8 cellular contexts compared by ENCODE assay signal in genomic region chr2:214808961-214809750, GRCh38. TPM values are rescaled to one million over a fixed set of nuclear protein-coding genes. Genes with fewer than 3 reads are reported as not detected.
A peak's percentile ranks its signal among the peaks of the same experiment; 100 is the strongest.
DNase-seq lines count a peak whose midpoint lies in the region; ATAC-seq and TF ChIP-seq lines count a peak whose summit lies in the region.

Gene BARD1 (minus strand): TSS chr2:214809683. CDS start chr2:214809569, 114 bp downstream.

- H3K4me3 ChIP-seq in AG04449 (ENCODE audit: low read depth, low read length): peak within 1 kb of the TSS; percentile 87
- H3K4me3 ChIP-seq in endodermal cell (ENCODE audit: low read length): peak within 1 kb of the TSS; percentile 100
- H3K4me3 ChIP-seq in mononuclear cell (ENCODE audit: low read length): peak within 1 kb of the TSS; percentile 95

- DNase-seq in AG04449 (ENCODE audit: low read depth, low spot score) (no peak), NCI-H446 (lab: John Stamatoyannopoulos, UW) (peak; percentile 22 to 60), endodermal cell (peak; percentile 76)
- DNase-seq in activated CD4-positive, alpha-beta memory T cell treated with anti-CD3 and anti-CD28 coated beads for 36 hours: peak; percentile 67
- peak; percentile 68 for DNase-seq in stimulated activated CD8-positive, alpha-beta memory T cell treated with anti-CD3 and anti-CD28 coated beads, Interleukin-4, amount 100 ng/mL, for 48 hours

- intact Hi-C loops in activated CD4-positive, alpha-beta memory T cell treated with anti-CD3 and anti-CD28 coated beads for 36 hours (cut with micrococcal nuclease): loop anchor here (1.0 to 10.0 kb wide), 4 partner anchors 72 to 1525 kb away; partner anchors contain the start of genes ATIC, MREG and SPAG16

- ATAC-seq in HG03060 (IDR thresholded peaks at IDR 0.05; ENCODE audit: low read depth, unreplicated experiment): peak; percentile 14

- H3K9me3 ChIP-seq in endodermal cell (ENCODE audit: control insufficient read depth, low read length) (no peaks in the 10 kb centered on the region), mononuclear cell (ENCODE audit: low read depth, low read length) (no peaks in the 10 kb centered on the region)

- no peak for TF ChIP-seq CTCF in AG04449 (IDR thresholded peaks at IDR 0.05; ENCODE audit: insufficient read depth, low read length, missing control alignments)
- TF ChIP-seq CTCF in endodermal cell (conservative IDR thresholded peaks at IDR 0.05): peak; percentile 26

- POLR2A ChIA-PET in AG04449 (lab: Yijun Ruan, JAX): no interaction called here
- POLR2A ChIA-PET in activated CD4-positive, alpha-beta memory T cell treated with anti-CD3 and anti-CD28 coated beads for 36 hours (lab: Charles Lee): interaction anchor here (0.6 to 0.9 kb wide), 2 partner anchors 75 to 502 kb away, joined by 3 to 4 read pairs; no protein-coding TSS in a partner anchor

- peaks cover 32% of the 10 kb centered on the region for H3K4me1 Mint-ChIP-seq in activated CD4-positive, alpha-beta memory T cell treated with anti-CD3 and anti-CD28 coated beads for 36 hours (ENCODE audit: low read depth)
- H3K4me1 Mint-ChIP-seq in endodermal cell: peaks cover 37% of the 10 kb centered on the region

- peak within 1 kb of the TSS; percentile 99 for H3K27ac Mint-ChIP-seq in activated CD4-positive, alpha-beta memory T cell treated with anti-CD3 and anti-CD28 coated beads for 36 hours
- H3K27ac Mint-ChIP-seq in endodermal cell: peak within 1 kb of the TSS; percentile 97

- H3K27me3 Mint-ChIP-seq in activated CD4-positive, alpha-beta memory T cell treated with anti-CD3 and anti-CD28 coated beads for 36 hours: peaks cover 2% of the 10 kb centered on the region
- H3K27me3 Mint-ChIP-seq in endodermal cell (ENCODE audit: insufficient read depth): peaks cover 15% of the 10 kb centered on the region

- H3K4me1 ChIP-seq in endodermal cell (ENCODE audit: control insufficient read depth, insufficient read depth, low read length): peaks cover 6% of the 10 kb centered on the region
- peaks cover 32% of the 10 kb centered on the region for H3K4me1 ChIP-seq in mononuclear cell (ENCODE audit: insufficient read depth, low read length)

- CTCF ChIA-PET in AG04449 (lab: Yijun Ruan, JAX): interaction anchor here (1.0 to 1.2 kb wide), 2 partner anchors 21 to 1122 kb away, joined by 3 to 5 read pairs; no protein-coding TSS in a partner anchor
- CTCF ChIA-PET in activated CD4-positive, alpha-beta memory T cell treated with anti-CD3 and anti-CD28 coated beads for 36 hours (lab: Charles Lee): interaction anchor here (1.2 kb wide), 1 partner anchor 11 kb away, joined by 3 read pairs; no protein-coding TSS in a partner anchor

- H3K9me3 Mint-ChIP-seq in activated CD4-positive, alpha-beta memory T cell treated with anti-CD3 and anti-CD28 coated beads for 36 hours: no peaks in the 10 kb centered on the region
- H3K9me3 Mint-ChIP-seq in endodermal cell: no peaks in the 10 kb centered on the region

- no peaks in the 10 kb centered on the region for H3K36me3 ChIP-seq in endodermal cell (ENCODE audit: control insufficient read depth, insufficient read depth, low read length)

- TF ChIP-seq POLR2A in GM18526 (IDR thresholded peaks at IDR 0.05; ENCODE audit: extremely low read depth, insufficient read length): peak; percentile 35

- H3K27ac ChIP-seq in endodermal cell (ENCODE audit: low read depth, low read length): peak within 1 kb of the TSS; percentile 92

- peak within 1 kb of the TSS; percentile 83 for H3K9ac ChIP-seq in endodermal cell (ENCODE audit: extremely low read depth, low read length, poor library complexity, severe bottlenecking)

- WGBS in endodermal cell (ENCODE audit: insufficient coverage in 1 of 2, insufficient read length in 1 of 2), 2 experiments: 0% methylated on average over 31 to 76 of the region's 76 CpGs

- H3K27me3 ChIP-seq in endodermal cell (ENCODE audit: control insufficient read depth, insufficient read depth, low read length, poor library complexity, severe bottlenecking) (no peaks in the 10 kb centered on the region), mononuclear cell (ENCODE audit: insufficient read depth, low read length) (no peaks in the 10 kb centered on the region)

- H3K4me3 Mint-ChIP-seq in activated CD4-positive, alpha-beta memory T cell treated with anti-CD3 and anti-CD28 coated beads for 36 hours: peak within 1 kb of the TSS; percentile 99
- peak within 1 kb of the TSS; percentile 94 for H3K4me3 Mint-ChIP-seq in endodermal cell

- peaks cover 17% of the 10 kb centered on the region for H3K36me3 Mint-ChIP-seq in activated CD4-positive, alpha-beta memory T cell treated with anti-CD3 and anti-CD28 coated beads for 36 hours
- H3K36me3 Mint-ChIP-seq in endodermal cell (ENCODE audit: low read depth): peaks cover 12% of the 10 kb centered on the region

RNA-seq across cellular contexts. Expression of gene BARD1, which starts in this region (rescaled TPM):
- 10 to 100 TPM; 25.5 to 26.3 TPM for total RNA-seq in activated CD4-positive, alpha-beta memory T cell treated with anti-CD3 and anti-CD28 coated beads for 36 hours
- total RNA-seq in endodermal cell (10 to 100 TPM; 22.7 to 35.9 TPM), mononuclear cell (24.1 TPM)
- polyA plus RNA-seq in endodermal cell (2013, experiment 1 of 2): 19.8 TPM
- 19.6 TPM for polyA plus RNA-seq in endodermal cell (2013, experiment 2 of 2)
